In genomic region chr12:25131270-25131669, GRCh38 we compare ENCODE assay signal across 19 cellular contexts.
"Had no signal": no experiment of that assay in that cellular context is flagged by ENCODE, and none has a peak within 500 bp of the region (broad histone marks: within the 10 kb centered on the region; RNA-seq: fewer than 3 reads in every experiment).

No MANE protein-coding gene starts in this region.

- DNase-seq: activated CD4-positive, alpha-beta T cell treated with anti-CD3 and anti-CD28 coated beads for 36 hours; activated CD4-positive, alpha-beta T cell treated with anti-CD3 and anti-CD28 coated beads, Interleukin-2, amount 10 ng/mL, durations not matched to agents 7 days and 5 days; activated CD4-positive, alpha-beta T cell treated with anti-CD3 and anti-CD28 coated beads, Interleukin-2, amount 50 U/mL, for 48 hours; activated CD8-positive, alpha-beta T cell treated with anti-CD3 and anti-CD28 coated beads, Interleukin-2, amount 10 ng/mL, durations not matched to agents 7 days and 5 days; activated effector memory CD4-positive, alpha-beta T cell treated with Interleukin-2 at 50 U/mL for 16 hours; activated naive CD4-positive, alpha-beta T cell treated with anti-CD3 and anti-CD28 coated beads, Interleukin-2, amount 10 ng/mL, durations not matched to agents 7 days and 5 days; activated naive CD8-positive, alpha-beta T cell treated with anti-CD3 and anti-CD28 coated beads, Interleukin-2, amount 50 U/mL, for 24 hours; activated T-cell treated with anti-CD3 and anti-CD28 coated beads for 4 hours; activated T-cell treated with anti-CD3 and anti-CD28 coated beads, Interleukin-2, amount 50 U/mL, for 48 hours; MG63; PC-9; Right ventricle myocardium superior; T1000 had no signal

- H3K27ac ChIP-seq: cardiac muscle cell, PC-9 had no signal

- H3K27me3 ChIP-seq: cardiac muscle cell, MG63 had no signal

- H3K9me3 Mint-ChIP-seq: activated CD4-positive, alpha-beta T cell treated with anti-CD3 and anti-CD28 coated beads, Interleukin-2, amount 10 ng/mL, durations not matched to agents 7 days and 5 days; activated naive CD4-positive, alpha-beta T cell treated with anti-CD3 and anti-CD28 coated beads, Interleukin-2, amount 10 ng/mL, durations not matched to agents 7 days and 5 days; activated naive CD8-positive, alpha-beta T cell treated with anti-CD3 and anti-CD28 coated beads, Interleukin-2, amount 50 U/mL, for 24 hours; central memory CD8-positive, alpha-beta T cell; WTC11 had no signal

- H3K4me2 ChIP-seq: PC-9 had no signal

- H3K36me3 Mint-ChIP-seq: activated naive CD4-positive, alpha-beta T cell treated with anti-CD3 and anti-CD28 coated beads, Interleukin-2, amount 10 ng/mL, durations not matched to agents 7 days and 5 days; activated naive CD8-positive, alpha-beta T cell; brain; WTC11 had no signal

- H3K27ac Mint-ChIP-seq: activated CD4-positive, alpha-beta T cell treated with anti-CD3 and anti-CD28 coated beads for 36 hours; activated CD4-positive, alpha-beta T cell treated with anti-CD3 and anti-CD28 coated beads, Interleukin-2, amount 10 ng/mL, durations not matched to agents 7 days and 5 days; activated CD8-positive, alpha-beta T cell treated with anti-CD3 and anti-CD28 coated beads, Interleukin-2, amount 10 ng/mL, durations not matched to agents 7 days and 5 days; activated naive CD4-positive, alpha-beta T cell treated with anti-CD3 and anti-CD28 coated beads, Interleukin-2, amount 10 ng/mL, durations not matched to agents 7 days and 5 days; activated naive CD8-positive, alpha-beta T cell; activated naive CD8-positive, alpha-beta T cell treated with anti-CD3 and anti-CD28 coated beads, Interleukin-2, amount 50 U/mL, for 24 hours; brain; WTC11 had no signal

- H3K4me3 Mint-ChIP-seq: activated CD4-positive, alpha-beta T cell treated with anti-CD3 and anti-CD28 coated beads for 36 hours; activated CD4-positive, alpha-beta T cell treated with anti-CD3 and anti-CD28 coated beads, Interleukin-2, amount 10 ng/mL, durations not matched to agents 7 days and 5 days; activated CD8-positive, alpha-beta T cell treated with anti-CD3 and anti-CD28 coated beads, Interleukin-2, amount 10 ng/mL, durations not matched to agents 7 days and 5 days; activated naive CD4-positive, alpha-beta T cell treated with anti-CD3 and anti-CD28 coated beads, Interleukin-2, amount 10 ng/mL, durations not matched to agents 7 days and 5 days; activated naive CD8-positive, alpha-beta T cell; activated naive CD8-positive, alpha-beta T cell treated with anti-CD3 and anti-CD28 coated beads, Interleukin-2, amount 50 U/mL, for 24 hours; brain; central memory CD8-positive, alpha-beta T cell; WTC11 had no signal

- H3K4me1 Mint-ChIP-seq: activated CD4-positive, alpha-beta T cell treated with anti-CD3 and anti-CD28 coated beads for 36 hours; activated CD4-positive, alpha-beta T cell treated with anti-CD3 and anti-CD28 coated beads, Interleukin-2, amount 10 ng/mL, durations not matched to agents 7 days and 5 days; activated naive CD4-positive, alpha-beta T cell treated with anti-CD3 and anti-CD28 coated beads, Interleukin-2, amount 10 ng/mL, durations not matched to agents 7 days and 5 days; activated naive CD8-positive, alpha-beta T cell treated with anti-CD3 and anti-CD28 coated beads, Interleukin-2, amount 50 U/mL, for 24 hours; brain; central memory CD8-positive, alpha-beta T cell had no signal

- H3K9me3 ChIP-seq: MG63 had no signal

- H3K36me3 ChIP-seq: cardiac muscle cell, MG63 had no signal

- H3K27me3 Mint-ChIP-seq: activated CD4-positive, alpha-beta T cell treated with anti-CD3 and anti-CD28 coated beads for 36 hours; activated CD4-positive, alpha-beta T cell treated with anti-CD3 and anti-CD28 coated beads, Interleukin-2, amount 10 ng/mL, durations not matched to agents 7 days and 5 days; activated naive CD4-positive, alpha-beta T cell treated with anti-CD3 and anti-CD28 coated beads, Interleukin-2, amount 10 ng/mL, durations not matched to agents 7 days and 5 days; activated naive CD8-positive, alpha-beta T cell treated with anti-CD3 and anti-CD28 coated beads, Interleukin-2, amount 50 U/mL, for 24 hours; brain; central memory CD8-positive, alpha-beta T cell had no signal

- ATAC-seq: activated CD4-positive, alpha-beta T cell treated with anti-CD3 and anti-CD28 coated beads for 36 hours; activated CD4-positive, CD25-positive, alpha-beta regulatory T cell treated with anti-CD3 and anti-CD28 coated beads, Interleukin-2, amount 50 U/mL, for 24 hours; activated CD8-positive, alpha-beta T cell treated with anti-CD3 and anti-CD28 coated beads, Interleukin-2, amount 10 ng/mL, durations not matched to agents 7 days and 5 days; activated naive CD8-positive, alpha-beta T cell treated with anti-CD3 and anti-CD28 coated beads, Interleukin-2, amount 50 U/mL, for 24 hours; WTC11 had no signal

- H3K4me3 ChIP-seq: cardiac muscle cell, MG63, PC-9 had no signal

- H2AFZ ChIP-seq: PC-9 had no signal
